In the genomic region with DNA sequence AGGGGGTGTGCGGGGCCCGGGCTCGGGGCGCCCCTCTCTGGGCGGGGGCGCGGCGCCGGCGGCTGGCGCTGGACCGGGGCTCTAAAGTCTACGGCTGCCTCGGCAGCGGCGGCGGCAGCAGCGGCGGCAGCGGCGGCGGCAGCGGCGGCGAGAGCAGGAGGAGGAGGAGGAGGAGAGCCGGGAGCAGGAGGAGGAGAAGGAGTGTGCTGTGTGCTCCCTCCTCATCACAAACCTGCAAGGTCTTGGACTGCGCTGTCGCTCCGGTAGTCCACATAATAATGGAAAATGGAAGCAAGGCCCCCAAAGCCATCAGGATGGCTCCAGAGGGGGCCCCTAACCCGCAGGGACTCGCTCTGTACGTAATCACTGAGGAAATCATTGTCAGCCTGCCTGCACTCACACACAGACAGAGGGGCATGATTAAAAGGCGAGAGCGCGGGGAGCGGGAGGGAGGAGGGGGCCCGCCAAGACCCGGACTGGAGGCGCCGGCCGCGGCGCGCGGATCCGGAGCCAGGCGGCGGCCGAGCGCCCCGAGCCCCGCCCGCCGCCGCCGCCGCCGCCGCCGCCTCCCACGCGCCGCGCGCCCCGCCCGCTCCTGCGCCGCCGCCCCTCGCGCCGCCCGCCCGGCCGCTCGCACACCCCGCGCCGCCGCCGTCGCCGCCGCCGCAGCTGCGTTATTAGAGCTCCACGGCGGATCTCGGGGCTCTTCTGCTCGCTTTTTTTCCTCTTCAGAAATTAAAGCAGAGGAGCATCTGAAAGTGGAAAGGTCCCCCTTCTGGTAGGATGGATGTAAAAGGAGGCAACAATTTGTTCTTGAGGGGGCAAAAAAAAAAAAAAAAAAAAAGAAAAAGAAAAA, we compare ENCODE assay signal across 8 cellular contexts. TPM values are rescaled to one million over a fixed set of nuclear protein-coding genes. Genes with fewer than 3 reads are reported as not detected.
A peak's percentile ranks its signal among the peaks of the same experiment; 100 is the strongest.
DNase-seq lines count a peak whose midpoint lies in the region; ATAC-seq and TF ChIP-seq lines count a peak whose summit lies in the region.

Gene ZNF521, minus strand, starts transcription at position 394 of the 856 bp plus-strand sequence. CDS start 1,220 bp downstream, outside the sequence.

- peak within 1 kb of the TSS; percentile 82 for H2AFZ ChIP-seq in hepatocyte

- DNase-seq in GM12864 (ENCODE audit: low read depth) (no peak), NCI-H1417 treated with DMSO at 0.1 percent for 48 hours (lab: John Stamatoyannopoulos, UW) (peak; percentile 94), T-cell (peak in 27 of 34 experiments; percentile 7 to 45 (median 24)), hepatocyte (ENCODE audit: low spot score) (peak; percentile 90), prostate gland (ENCODE audit: low spot score) (peak; percentile 72), GF-D8 (lab: John Stamatoyannopoulos, UW) (no peak)

- TF ChIP-seq POLR2A in prostate gland (IDR thresholded peaks at IDR 0.05) = no peak

- H3K4me3 Mint-ChIP-seq in T-cell = peak within 1 kb of the TSS; percentile 70 to 85 (median 73)
- peak within 1 kb of the TSS; percentile 91 to 100 (median 98) for H3K4me3 Mint-ChIP-seq in brain

- POLR2A ChIA-PET in T-cell (lab: Charles Lee) = no interaction called here

- intact Hi-C loops in prostate gland (cut with DNase I) = loop anchor here (5.0 to 10.0 kb wide), 2 partner anchors 103 to 475 kb away; no protein-coding TSS in a partner anchor

- peak within 1 kb of the TSS; percentile 86 for H3K27ac ChIP-seq in hepatocyte
- H3K27ac ChIP-seq in prostate gland = peak within 1 kb of the TSS; percentile 66 to 70

- TF ChIP-seq CTCF in GM12864 (IDR thresholded peaks at IDR 0.05; ENCODE audit: low read depth, low read length, missing control alignments) = peak; percentile 10
- TF ChIP-seq CTCF in brain (conservative IDR thresholded peaks at IDR 0.05) = peak; percentile 40 to 49
- TF ChIP-seq CTCF in hepatocyte (IDR thresholded peaks at IDR 0.05; ENCODE audit: poor library complexity) = peak; percentile 40
- no peak for TF ChIP-seq CTCF in prostate gland (IDR thresholded peaks at IDR 0.05)

- H3K4me3 ChIP-seq in GM12864 (ENCODE audit: low read depth, low read length) (peak within 1 kb of the TSS; percentile 57), hepatocyte (peak within 1 kb of the TSS; percentile 83), prostate gland (peak within 1 kb of the TSS; percentile 43 to 55)

- peaks cover 26 to 58% of the 10 kb centered on the region in 2 donors for H3K27me3 Mint-ChIP-seq in T-cell
- H3K27me3 Mint-ChIP-seq in brain = peaks cover 46% of the 10 kb centered on the region

- peak; percentile 80 for ATAC-seq in HG02759 (IDR thresholded peaks at IDR 0.05; ENCODE audit: unreplicated experiment)
- ATAC-seq in T-cell (replicated peaks in 1 of 4) = peak; percentile 73 to 83 (median 78)

- CTCF ChIA-PET in T-cell (lab: Charles Lee) = no interaction called here

- H3K4me1 Mint-ChIP-seq in T-cell = peaks cover 13 to 20% (median 19%) of the 10 kb centered on the region in 3 donors
- peaks cover 33% of the 10 kb centered on the region for H3K4me1 Mint-ChIP-seq in brain

- H3K9me2 ChIP-seq in hepatocyte (replicated peaks; ENCODE audit: insufficient read depth) = no peaks in the 10 kb centered on the region

- H4K20me1 ChIP-seq in hepatocyte (ENCODE audit: insufficient read depth, poor library complexity, severe bottlenecking) = no peaks in the 10 kb centered on the region

- H3K27me3 ChIP-seq in hepatocyte (peaks cover 55% of the 10 kb centered on the region), prostate gland (replicated peaks; ENCODE audit: insufficient read depth) (no peaks in the 10 kb centered on the region)

- H3K27ac Mint-ChIP-seq in T-cell (no peak within 1 kb of the TSS), brain (peak within 1 kb of the TSS; percentile 77 to 100 (median 96))

- no peaks in the 10 kb centered on the region for H3K9me3 ChIP-seq in hepatocyte (ENCODE audit: low read depth)
- H3K9me3 ChIP-seq in prostate gland = no peaks in the 10 kb centered on the region

- H3K79me2 ChIP-seq in hepatocyte = peaks cover 16% of the 10 kb centered on the region

- H3K4me2 ChIP-seq in hepatocyte = peak within 1 kb of the TSS; percentile 89

- no peaks in the 10 kb centered on the region for H3K4me1 ChIP-seq in hepatocyte (ENCODE audit: insufficient read depth)
- no peaks in the 10 kb centered on the region for H3K4me1 ChIP-seq in prostate gland (replicated peaks)

- H3K36me3 Mint-ChIP-seq in T-cell = no peaks in the 10 kb centered on the region
- H3K36me3 Mint-ChIP-seq in brain = no peaks in the 10 kb centered on the region

- no peaks in the 10 kb centered on the region for H3K9me3 Mint-ChIP-seq in T-cell
- peaks cover 0 to 7% (median 0%) of the 10 kb centered on the region in 5 experiments for H3K9me3 Mint-ChIP-seq in brain

- WGBS in hepatocyte (ENCODE audit: low lambda C conversion rate, missing lambda C conversion rate) = 5% methylated on average over 34 of the region's 91 CpGs
- WGBS in prostate gland = 2% methylated on average over 91 of the region's 91 CpGs

- no peaks in the 10 kb centered on the region for H3K36me3 ChIP-seq in hepatocyte (replicated peaks; ENCODE audit: insufficient read depth, low read depth)
- H3K36me3 ChIP-seq in prostate gland = no peaks in the 10 kb centered on the region

RNA-seq across cellular contexts. Expression of gene ZNF521, which starts in this region (rescaled TPM):
- total RNA-seq in T-cell = 1 to 10 TPM in 3 of 5 donors, under 1 TPM in 2; 0.30 to 2.3 (median 1.4) TPM
- polyA plus RNA-seq in brain (ENCODE audit: insufficient read depth, low read depth, low replicate concordance) = 2.1 TPM
- total RNA-seq in hepatocyte = 13.3 and 16.3 TPM in 2 replicates
- 9.0 and 11.1 TPM in 2 replicates for polyA plus RNA-seq in hepatocyte
- 10 to 100 TPM; 12.7 to 41.5 TPM for total RNA-seq in prostate gland

Comparison
In these comparisons a context has a peak if more than half of its experiments do, and no peak if none do; other contexts are left out.
1. DNase-seq: peak in NCI-H1417 treated with DMSO at 0.1 percent for 48 hours (single experiment), T-cell (27 of 34), hepatocyte (single experiment) and prostate gland (single experiment); none in GM12864 (single experiment) and GF-D8 (single experiment).
2. CTCF ChIP-seq: peak in GM12864 (single experiment), brain (2 of 2) and hepatocyte (single experiment); none in prostate gland (0 of 4).
3. H3K27ac Mint-ChIP-seq: peak in brain (5 of 5); none in T-cell (0 of 2).
4. Peak in every context shown above with its lines, with median percentiles within 50 percentile points of each other: H3K4me3 ChIP-seq.